8 cellular contexts compared by ENCODE assay signal in genomic region chr1:198934414-198934813, GRCh38.
DNase-seq lines count a peak whose midpoint lies in the region; ATAC-seq and TF ChIP-seq lines count a peak whose summit lies in the region.

No MANE protein-coding gene starts in this region.

- H3K9ac ChIP-seq in OCI-LY1 (ENCODE audit: low read length) (peak overlapping the region; percentile 95), neuronal stem cell (ENCODE audit: low read depth, low read length, poor library complexity) (no peak overlapping the region)

- H3K4me3 ChIP-seq in OCI-LY1 (ENCODE audit: low read depth, low read length, poor library complexity, severe bottlenecking), result peak overlapping the region; percentile 91
- peak overlapping the region; percentile 2 for H3K4me3 ChIP-seq in effector memory CD4-positive, alpha-beta T cell (ENCODE audit: insufficient read depth, low read depth, low read length, poor library complexity, severe bottlenecking)
- peak overlapping the region; percentile 67 for H3K4me3 ChIP-seq in psoas muscle
- peak overlapping the region in 1 of 2 donors; percentile 53 for H3K4me3 ChIP-seq in neuronal stem cell (ENCODE audit: low read length in 2 of 2)

- H4K91ac ChIP-seq in neuronal stem cell (ENCODE audit: low read depth, low read length, poor library complexity), result no peak overlapping the region

- DNase-seq in CD4-positive, alpha-beta T cell, result no peak
- DNase-seq in effector memory CD4-positive, alpha-beta T cell, result no peak
- DNase-seq in psoas muscle (no peak), neuronal stem cell (ENCODE audit: low spot score) (no peak), NCI-H446 (lab: John Stamatoyannopoulos, UW) (no peak), HFFc6 (no peak)

- no peak overlapping the region for H2AFZ ChIP-seq in OCI-LY1 (ENCODE audit: low read length)
- H2AFZ ChIP-seq in neuronal stem cell (ENCODE audit: low read length), result no peak overlapping the region

- H2BK5ac ChIP-seq in neuronal stem cell (ENCODE audit: low read length), result no peak overlapping the region

- POLR2A ChIA-PET in CD4-positive, alpha-beta T cell (lab: Charles Lee), result interaction anchor here (0.7 to 6.0 kb wide), 8 partner anchors 9 to 463 kb away, joined by 3 to 53 read pairs (median 4); no protein-coding TSS in a partner anchor

- no peak overlapping the region for H4K8ac ChIP-seq in neuronal stem cell (ENCODE audit: low read depth, low read length)

- ATAC-seq in CD4-positive, alpha-beta T cell (ENCODE audit: poor library complexity), result no peak
- ATAC-seq in psoas muscle (no peak), GM21423 (IDR thresholded peaks at IDR 0.05; ENCODE audit: unreplicated experiment) (no peak)

- CTCF ChIA-PET in CD4-positive, alpha-beta T cell (lab: Charles Lee), result no interaction called here

- H3K4me1 ChIP-seq in OCI-LY1 (ENCODE audit: insufficient read depth, low read length, severe bottlenecking) (peaks cover 56% of the 10 kb centered on the region), psoas muscle (peaks cover 12% of the 10 kb centered on the region), neuronal stem cell (ENCODE audit: control insufficient read depth in 2 of 2, insufficient read depth in 1 of 2, low read depth in 1 of 2, low read length in 2 of 2) (peaks cover 7 to 25% of the 10 kb centered on the region in 2 donors)
- H3K4me1 ChIP-seq in effector memory CD4-positive, alpha-beta T cell (ENCODE audit: control insufficient read depth, insufficient read depth, low read length, poor library complexity, severe bottlenecking), result peaks cover 9% of the 10 kb centered on the region

- H3K36me3 ChIP-seq in OCI-LY1 (ENCODE audit: insufficient read depth, low read length) (peaks cover 49% of the 10 kb centered on the region), psoas muscle (ENCODE audit: insufficient read depth in 1 of 2, low read depth in 1 of 2) (no peaks in the 10 kb centered on the region), neuronal stem cell (replicated peaks in 1 of 2; ENCODE audit: control insufficient read depth in 2 of 2, insufficient read depth in 2 of 2, low read length in 2 of 2) (no peaks in the 10 kb centered on the region)
- H3K36me3 ChIP-seq in effector memory CD4-positive, alpha-beta T cell (ENCODE audit: control insufficient read depth, insufficient read depth, low read length), result no peaks in the 10 kb centered on the region

- no peaks in the 10 kb centered on the region for H3K27me3 Mint-ChIP-seq in CD4-positive, alpha-beta T cell
- H3K27me3 Mint-ChIP-seq in HFFc6 (ENCODE audit: insufficient read depth), result no peaks in the 10 kb centered on the region; the same call in 1 of the 2 replicates

- peaks cover 86% of the 10 kb centered on the region for H3K79me2 ChIP-seq in OCI-LY1 (ENCODE audit: insufficient read depth, low read length)

- H3K18ac ChIP-seq in neuronal stem cell (ENCODE audit: low read length), result no peak overlapping the region

- TF ChIP-seq CTCF in CD4-positive, alpha-beta T cell (IDR thresholded peaks at IDR 0.05), result no peak
- TF ChIP-seq CTCF in OCI-LY1 (IDR thresholded peaks at IDR 0.05; ENCODE audit: low read length) (no peak), psoas muscle (IDR thresholded peaks at IDR 0.05) (no peak), HFFc6 (IDR thresholded peaks at IDR 0.05) (no peak)

- no peaks in the 10 kb centered on the region for H3K79me1 ChIP-seq in neuronal stem cell (ENCODE audit: low read depth, low read length)

- H4K20me1 ChIP-seq in OCI-LY1 (ENCODE audit: insufficient read depth, low read length), result no peaks in the 10 kb centered on the region

- no peaks in the 10 kb centered on the region for H3K9me3 Mint-ChIP-seq in CD4-positive, alpha-beta T cell
- H3K9me3 Mint-ChIP-seq in HFFc6, result no peaks in the 10 kb centered on the region

- no peaks in the 10 kb centered on the region for H3K27me3 ChIP-seq in CD4-positive, alpha-beta T cell (ENCODE audit: control insufficient read depth, insufficient read depth, low read length)
- H3K27me3 ChIP-seq in OCI-LY1 (ENCODE audit: insufficient read depth, low read length), result no peaks in the 10 kb centered on the region
- H3K27me3 ChIP-seq in effector memory CD4-positive, alpha-beta T cell (replicated peaks; ENCODE audit: control insufficient read depth, insufficient read depth, low read length, poor library complexity, severe bottlenecking), result no peaks in the 10 kb centered on the region
- H3K27me3 ChIP-seq in psoas muscle (ENCODE audit: insufficient read depth in 3 of 3, low read length in 2 of 3), result no peaks in the 10 kb centered on the region
- H3K27me3 ChIP-seq in neuronal stem cell (ENCODE audit: control insufficient read depth in 3 of 3, insufficient read depth in 3 of 3, low read depth in 1 of 3, low read length in 3 of 3), result no peaks in the 10 kb centered on the region

- H2AK5ac ChIP-seq in neuronal stem cell (ENCODE audit: low read depth, low read length), result no peak overlapping the region

- WGBS in psoas muscle, 3 donors, result 70 to 83% (median 71%) methylated on average over 2 of the region's 2 CpGs
- no CpG with 5 or more reads among the region's 2 CpGs for WGBS in neuronal stem cell (ENCODE audit: extremely low coverage in 2 of 2, insufficient read length in 2 of 2, insufficient replicate concordance in 1 of 2), 2 donors

- no peak overlapping the region for H3K14ac ChIP-seq in neuronal stem cell (ENCODE audit: low read length)

- H3K9me3 ChIP-seq in CD4-positive, alpha-beta T cell (ENCODE audit: control insufficient read depth, low read length), result no peaks in the 10 kb centered on the region
- H3K9me3 ChIP-seq in OCI-LY1 (ENCODE audit: low read length), result no peaks in the 10 kb centered on the region
- H3K9me3 ChIP-seq in effector memory CD4-positive, alpha-beta T cell (ENCODE audit: control insufficient read depth, low read length), result no peaks in the 10 kb centered on the region
- no peaks in the 10 kb centered on the region for H3K9me3 ChIP-seq in psoas muscle
- H3K9me3 ChIP-seq in neuronal stem cell (replicated peaks in 1 of 2; ENCODE audit: control insufficient read depth in 2 of 2, insufficient read depth in 1 of 2, low read depth in 1 of 2, low read length in 2 of 2), result no peaks in the 10 kb centered on the region

- intact Hi-C loops in CD4-positive, alpha-beta T cell (cut with DNase I, micrococcal nuclease), result loop anchor here in 1 of 2 experiments (2.0 to 10.0 kb wide), 2 partner anchors 24 to 770 kb away; no protein-coding TSS in a partner anchor
- intact Hi-C loops in psoas muscle (cut with DNase I), result loop anchor here in 1 of 2 donors (5.0 kb wide), 1 partner anchor 52 kb away; no protein-coding TSS in a partner anchor

- H3K4me2 ChIP-seq in OCI-LY1 (ENCODE audit: low read length) (peak overlapping the region; percentile 80), neuronal stem cell (ENCODE audit: insufficient read depth, low read length, poor library complexity, severe bottlenecking) (no peak overlapping the region)

- H3K4me3 Mint-ChIP-seq in CD4-positive, alpha-beta T cell, result no peak overlapping the region
- H3K4me3 Mint-ChIP-seq in HFFc6, result no peak overlapping the region

- H3K23ac ChIP-seq in neuronal stem cell (ENCODE audit: low read depth, low read length, poor library complexity), result no peak overlapping the region

- H3K27ac ChIP-seq in CD4-positive, alpha-beta T cell (ENCODE audit: low read depth, low read length), result peak overlapping the region; percentile 42
- peak overlapping the region; percentile 93 for H3K27ac ChIP-seq in OCI-LY1 (ENCODE audit: low read depth, low read length, poor library complexity, severe bottlenecking)
- no peak overlapping the region for H3K27ac ChIP-seq in effector memory CD4-positive, alpha-beta T cell (ENCODE audit: insufficient read depth, low read length, poor library complexity, severe bottlenecking)
- no peak overlapping the region for H3K27ac ChIP-seq in psoas muscle
- no peak overlapping the region for H3K27ac ChIP-seq in neuronal stem cell (replicated peaks; ENCODE audit: low read length)

- H3K4me1 Mint-ChIP-seq in CD4-positive, alpha-beta T cell (ENCODE audit: low read depth), result peaks cover 43% of the 10 kb centered on the region
- peaks cover 50% of the 10 kb centered on the region for H3K4me1 Mint-ChIP-seq in HFFc6 (ENCODE audit: low read depth)

- H3K4ac ChIP-seq in neuronal stem cell (ENCODE audit: low read length), result no peak overlapping the region

- peaks cover 4% of the 10 kb centered on the region for H3K36me3 Mint-ChIP-seq in CD4-positive, alpha-beta T cell (ENCODE audit: low read depth)
- peaks cover 19% of the 10 kb centered on the region for H3K36me3 Mint-ChIP-seq in HFFc6 (ENCODE audit: low read depth)

- no peak overlapping the region for H2BK120ac ChIP-seq in neuronal stem cell (ENCODE audit: low read depth, low read length)

- H3F3A ChIP-seq in OCI-LY1 (ENCODE audit: insufficient read depth, low read length), result no peaks in the 10 kb centered on the region

- no peaks in the 10 kb centered on the region for H3K9me2 ChIP-seq in OCI-LY1 (ENCODE audit: low read depth, low read length)

- H3K27ac Mint-ChIP-seq in CD4-positive, alpha-beta T cell, result no peak overlapping the region
- H3K27ac Mint-ChIP-seq in HFFc6, result no peak overlapping the region

- no peak overlapping the region for H2BK15ac ChIP-seq in neuronal stem cell (ENCODE audit: low read length)

- H2BK12ac ChIP-seq in neuronal stem cell (ENCODE audit: low read length), result no peak overlapping the region

Comparison
In these comparisons a context has a peak if more than half of its experiments do, and no peak if none do; other contexts are left out.
1. H3K27ac ChIP-seq: peak in CD4-positive, alpha-beta T cell (single experiment) and OCI-LY1 (single experiment); none in effector memory CD4-positive, alpha-beta T cell (single experiment), psoas muscle (single experiment) and neuronal stem cell (single experiment).